In genomic region chr7:26667514-26668133, GRCh38 we compare ENCODE assay signal across 8 cellular contexts.
DNase-seq lines count a peak whose midpoint lies in the region; ATAC-seq and TF ChIP-seq lines count a peak whose summit lies in the region.

No MANE protein-coding gene starts in this region.

- ATAC-seq in GM19463 (IDR thresholded peaks at IDR 0.05; ENCODE audit: unreplicated experiment) (peak; percentile 62), Right ventricle myocardium superior (ENCODE audit: poor library complexity) (peak; percentile 78), HG03159 (IDR thresholded peaks at IDR 0.05; ENCODE audit: unreplicated experiment) (no peak)

- TF ChIP-seq POLR2A in prostate gland (IDR thresholded peaks at IDR 0.05): no peak

- H3K36me3 ChIP-seq in SJCRH30 (no peaks in the 10 kb centered on the region), adipocyte (ENCODE audit: control insufficient read depth, insufficient read depth, low read length, severe bottlenecking) (no peaks in the 10 kb centered on the region), prostate gland (no peaks in the 10 kb centered on the region)

- DNase-seq in AG09319 (ENCODE audit: extremely low read depth, low read depth) (peak; percentile 64), NCI-H1092 treated with DMSO at 0.1 percent for 48 hours (lab: John Stamatoyannopoulos, UW) (peak; percentile 100), SJCRH30 (peak; percentile 85 to 96), adipocyte (ENCODE audit: low read depth) (peak; percentile 95), Right ventricle myocardium superior (no peak), prostate gland (ENCODE audit: low spot score) (peak; percentile 75)

- WGBS in prostate gland: 8% methylated on average over 5 of the region's 5 CpGs

- no peaks in the 10 kb centered on the region for H3K9me3 ChIP-seq in SJCRH30 (replicated peaks)
- H3K9me3 ChIP-seq in adipocyte (ENCODE audit: control insufficient read depth, low read length): no peaks in the 10 kb centered on the region
- H3K9me3 ChIP-seq in prostate gland: no peaks in the 10 kb centered on the region

- intact Hi-C loops in Right ventricle myocardium superior (cut with DNase I) (loop anchor here (2.0 kb wide), 1 partner anchor 297 kb away; no protein-coding TSS in a partner anchor), prostate gland (cut with DNase I) (loop anchor here (2.0 to 10.0 kb wide), 2 partner anchors 299 to 773 kb away; no protein-coding TSS in a partner anchor)

- H3K27me3 ChIP-seq in SJCRH30 (no peaks in the 10 kb centered on the region), adipocyte (replicated peaks; ENCODE audit: control insufficient read depth, insufficient read depth, low read length) (no peaks in the 10 kb centered on the region), prostate gland (replicated peaks; ENCODE audit: insufficient read depth) (no peaks in the 10 kb centered on the region)

- H3K27ac ChIP-seq in SJCRH30 (no peak overlapping the region), prostate gland (no peak overlapping the region)

- TF ChIP-seq CTCF in AG09319 (IDR thresholded peaks at IDR 0.05; ENCODE audit: low read depth, low read length) (peak; percentile 81), prostate gland (IDR thresholded peaks at IDR 0.05) (peak in 3 of 4 experiments; percentile 84 to 88 (median 86))

- H3K4me1 ChIP-seq in SJCRH30: no peaks in the 10 kb centered on the region
- peaks cover 31% of the 10 kb centered on the region for H3K4me1 ChIP-seq in adipocyte (ENCODE audit: control insufficient read depth, insufficient read depth, low read length)
- no peaks in the 10 kb centered on the region for H3K4me1 ChIP-seq in prostate gland (replicated peaks)

- H3K4me3 ChIP-seq in SJCRH30 (no peak overlapping the region), adipocyte (ENCODE audit: low read length) (no peak overlapping the region), prostate gland (no peak overlapping the region)

- peak overlapping the region; percentile 22 for H3K9ac ChIP-seq in adipocyte (ENCODE audit: low read length)
